In the genomic region with DNA sequence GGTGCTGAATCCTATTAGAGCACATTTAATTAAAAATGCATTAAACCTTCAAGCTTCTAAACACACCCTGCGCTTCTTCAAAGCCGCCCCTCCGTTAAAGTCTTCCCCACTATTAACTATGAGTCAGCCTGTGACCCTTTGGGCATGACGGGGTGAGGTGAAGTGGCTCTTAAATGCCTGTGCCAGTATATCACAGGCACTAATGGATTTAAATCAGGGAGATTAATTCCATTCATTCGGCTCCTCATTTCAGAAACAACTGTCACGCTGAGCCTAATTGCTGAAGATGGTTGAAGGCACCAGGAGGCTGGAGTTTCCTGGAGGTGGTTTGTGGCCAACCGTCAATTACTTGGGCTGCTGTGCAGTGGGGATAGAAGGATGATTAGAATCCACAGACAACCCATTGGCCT, we compare ENCODE assay signal across 9 cellular contexts.
DNase-seq lines count a peak whose midpoint lies in the region; ATAC-seq and TF ChIP-seq lines count a peak whose summit lies in the region.
"Had no signal": no experiment of that assay in that cellular context is flagged by ENCODE, and none has a peak within 500 bp of the region (broad histone marks: within the 10 kb centered on the region; RNA-seq: fewer than 3 reads in every experiment).

No MANE protein-coding gene starts in this region.

- DNase-seq in activated naive CD4-positive, alpha-beta T cell treated with anti-CD3 and anti-CD28 coated beads, Interleukin-2, amount 10 ng/mL, durations not matched to agents 7 days and 5 days, result no peak
- no peak for DNase-seq in activated naive CD4-positive, alpha-beta T cell (lab: John Stamatoyannopoulos, UW)
- no peak for DNase-seq in PC-9
- no peak for DNase-seq in hepatocyte (ENCODE audit: low spot score)
- DNase-seq in central memory CD4-positive, alpha-beta T cell, result no peak
- no peak for DNase-seq in caudate nucleus (lab: John Stamatoyannopoulos, UW)
- DNase-seq: naive thymus-derived CD8-positive, alpha-beta T cell had no signal

- POLR2A ChIA-PET in PC-9 (lab: Charles Lee; ENCODE audit: unreplicated experiment), result no interaction called here

- 62% methylated on average over 7 of the region's 7 CpGs for WGBS in hepatocyte (ENCODE audit: low lambda C conversion rate, missing lambda C conversion rate)

- no peaks in the 10 kb centered on the region for H3K36me3 ChIP-seq in PC-9 (ENCODE audit: low read depth)
- H3K36me3 ChIP-seq in hepatocyte (replicated peaks; ENCODE audit: insufficient read depth, low read depth), result no peaks in the 10 kb centered on the region

- peak overlapping the region; percentile 63 for H3K4me2 ChIP-seq in PC-9
- peak overlapping the region; percentile 42 for H3K4me2 ChIP-seq in hepatocyte

- H3K27me3 ChIP-seq in PC-9 (ENCODE audit: insufficient read depth, low read depth) (no peaks in the 10 kb centered on the region), hepatocyte (no peaks in the 10 kb centered on the region)

- ATAC-seq in HG03565 (IDR thresholded peaks at IDR 0.05; ENCODE audit: unreplicated experiment), result no peak
- ATAC-seq in activated T-helper 17 cell treated with anti-CD3 and anti-CD28 coated beads, Interleukin-2, amount 50 U/mL, for 72 hours (replicated peaks), result no peak
- ATAC-seq: naive thymus-derived CD8-positive, alpha-beta T cell had no signal

- no peaks in the 10 kb centered on the region for H3K27me3 Mint-ChIP-seq in activated naive CD4-positive, alpha-beta T cell treated with anti-CD3 and anti-CD28 coated beads, Interleukin-2, amount 10 ng/mL, durations not matched to agents 7 days and 5 days
- H3K27me3 Mint-ChIP-seq in activated T-helper 17 cell treated with anti-CD3 and anti-CD28 coated beads, Interleukin-2, amount 50 U/mL, for 72 hours, result peaks cover 2% of the 10 kb centered on the region

- intact Hi-C loops in PC-9 (cut with micrococcal nuclease; ENCODE audit: unreplicated experiment), result no loop called here

- no peaks in the 10 kb centered on the region for H3K9me3 Mint-ChIP-seq in activated naive CD4-positive, alpha-beta T cell treated with anti-CD3 and anti-CD28 coated beads, Interleukin-2, amount 10 ng/mL, durations not matched to agents 7 days and 5 days
- no peaks in the 10 kb centered on the region for H3K9me3 Mint-ChIP-seq in activated T-helper 17 cell treated with anti-CD3 and anti-CD28 coated beads, Interleukin-2, amount 50 U/mL, for 72 hours

- CTCF ChIA-PET in activated naive CD4-positive, alpha-beta T cell treated with anti-CD3 and anti-CD28 coated beads, Interleukin-2, amount 10 ng/mL, durations not matched to agents 7 days and 5 days (lab: Charles Lee), result no interaction called here
- CTCF ChIA-PET in PC-9 (lab: Charles Lee), result no interaction called here

- no peak overlapping the region for H3K4me3 Mint-ChIP-seq in activated naive CD4-positive, alpha-beta T cell treated with anti-CD3 and anti-CD28 coated beads, Interleukin-2, amount 10 ng/mL, durations not matched to agents 7 days and 5 days
- H3K4me3 Mint-ChIP-seq in activated T-helper 17 cell treated with anti-CD3 and anti-CD28 coated beads, Interleukin-2, amount 50 U/mL, for 72 hours, result no peak overlapping the region
- H3K4me3 Mint-ChIP-seq: naive thymus-derived CD8-positive, alpha-beta T cell had no signal

- H3K4me1 ChIP-seq in PC-9 (replicated peaks; ENCODE audit: insufficient read depth) (peaks cover 65% of the 10 kb centered on the region), hepatocyte (ENCODE audit: insufficient read depth) (peaks cover 35% of the 10 kb centered on the region)

- TF ChIP-seq CTCF in PC-9 (conservative IDR thresholded peaks at IDR 0.05) (no peak), hepatocyte (IDR thresholded peaks at IDR 0.05; ENCODE audit: poor library complexity) (no peak)

- H3K79me2 ChIP-seq in PC-9 (ENCODE audit: low read depth), result no peaks in the 10 kb centered on the region
- H3K79me2 ChIP-seq in hepatocyte, result no peaks in the 10 kb centered on the region

- no peaks in the 10 kb centered on the region for H4K20me1 ChIP-seq in PC-9 (ENCODE audit: insufficient read depth)
- no peaks in the 10 kb centered on the region for H4K20me1 ChIP-seq in hepatocyte (ENCODE audit: insufficient read depth, poor library complexity, severe bottlenecking)

- H3K27ac Mint-ChIP-seq in activated naive CD4-positive, alpha-beta T cell treated with anti-CD3 and anti-CD28 coated beads, Interleukin-2, amount 10 ng/mL, durations not matched to agents 7 days and 5 days, result peak overlapping the region; percentile 50
- H3K27ac Mint-ChIP-seq in activated T-helper 17 cell treated with anti-CD3 and anti-CD28 coated beads, Interleukin-2, amount 50 U/mL, for 72 hours, result no peak overlapping the region
- H3K27ac Mint-ChIP-seq: naive thymus-derived CD8-positive, alpha-beta T cell had no signal

- no peaks in the 10 kb centered on the region for H3K36me3 Mint-ChIP-seq in activated naive CD4-positive, alpha-beta T cell treated with anti-CD3 and anti-CD28 coated beads, Interleukin-2, amount 10 ng/mL, durations not matched to agents 7 days and 5 days
- no peaks in the 10 kb centered on the region for H3K36me3 Mint-ChIP-seq in activated T-helper 17 cell treated with anti-CD3 and anti-CD28 coated beads, Interleukin-2, amount 50 U/mL, for 72 hours (ENCODE audit: low read depth)

- H2AFZ ChIP-seq in PC-9 (no peak overlapping the region), hepatocyte (no peak overlapping the region)

- H3K9me3 ChIP-seq in PC-9 (ENCODE audit: insufficient read depth, low read depth), result 0 out of 2 replicates have a peak, but pooled peaks cover 4% of the 10 kb centered on the region
- H3K9me3 ChIP-seq in hepatocyte (ENCODE audit: low read depth), result no peaks in the 10 kb centered on the region

- BruUV-seq in PC-9 (replicated peaks; lab: Mats Ljungman, UMichigan), result no TSS peak

- peaks cover 2% of the 10 kb centered on the region for H3K4me1 Mint-ChIP-seq in activated naive CD4-positive, alpha-beta T cell treated with anti-CD3 and anti-CD28 coated beads, Interleukin-2, amount 10 ng/mL, durations not matched to agents 7 days and 5 days
- H3K4me1 Mint-ChIP-seq in activated T-helper 17 cell treated with anti-CD3 and anti-CD28 coated beads, Interleukin-2, amount 50 U/mL, for 72 hours, result no peaks in the 10 kb centered on the region

- H3K27ac ChIP-seq in PC-9, result peak overlapping the region; percentile 81
- H3K27ac ChIP-seq in hepatocyte, result peak overlapping the region; percentile 84
- H3K27ac ChIP-seq in caudate nucleus (ENCODE audit: low read depth, low read length), result no peak overlapping the region

- H3K9me2 ChIP-seq in PC-9 (ENCODE audit: insufficient read depth), result no peaks in the 10 kb centered on the region
- no peaks in the 10 kb centered on the region for H3K9me2 ChIP-seq in hepatocyte (replicated peaks; ENCODE audit: insufficient read depth)

- peaks cover 28% of the 10 kb centered on the region for H3F3A ChIP-seq in PC-9 (ENCODE audit: insufficient read depth, low read depth)

- H3K4me3 ChIP-seq in PC-9 (no peak overlapping the region), hepatocyte (no peak overlapping the region)
